ENCODE assay signal across 37 cellular contexts in genomic region chrX:151920101-151920500, GRCh38. TPM values are rescaled to one million over a fixed set of nuclear protein-coding genes. Genes with fewer than 3 reads are reported as not detected.
"Had no signal": no experiment of that assay in that cellular context is flagged by ENCODE, and none has a peak within 500 bp of the region (broad histone marks: within the 10 kb centered on the region; RNA-seq: fewer than 3 reads in every experiment).

No MANE protein-coding gene starts in this region.

- H3K4me3 ChIP-seq: MG63 had no signal

- H3K27me3 ChIP-seq: MG63 had no signal

- H3K36me3 ChIP-seq: MG63 had no signal

- H3K27ac ChIP-seq: KMS-11 had no signal

- H3K4me2 ChIP-seq: KMS-11 had no signal

- H3K9ac ChIP-seq: KMS-11 had no signal

- DNase-seq: Karpas-422, Kasumi-1, KG1, MG63, MM.1S, MV-4-11, NCI-H1048, NCI-H1092, NCI-H1092 treated with DMSO at 0.1 percent for 48 hours, NCI-H1105, NCI-H1105 treated with DMSO at 0.1 percent for 48 hours, NCI-H1417, NCI-H1417 treated with DMSO at 0.1 percent for 48 hours, NCI-H1436, NCI-H1436 treated with DMSO at 0.1 percent for 48 hours, NCI-H146, NCI-H1694, NCI-H1694 treated with DMSO at 0.1 percent for 48 hours, NCI-H187, NCI-H187 treated with DMSO at 0.1 percent for 48 hours, NCI-H1930, NCI-H2029, NCI-H2029 treated with DMSO at 0.1 percent for 48 hours, NCI-H2081, NCI-H2081 treated with DMSO at 0.1 percent for 48 hours, NCI-H2107, NCI-H2171, NCI-H2171 treated with DMSO at 0.1 percent for 48 hours, NCI-H2227 treated with DMSO at 0.1 percent for 48 hours, NCI-H226, NCI-H345, NCI-H446, NCI-H446 treated with DMSO at 0.1 percent for 48 hours had no signal

- H3K9me3 ChIP-seq: MG63 had no signal

RNA-seq across cellular contexts. Expression of gene MAGEA4, which starts 7.4 kb away (rescaled TPM):
- total RNA-seq: LHCN-M2, MCF 10A, NCI-H460 had no signal
